ENCODE assay signal across 15 cellular contexts in genomic region chr20:59776059-59776603, GRCh38.
A peak's percentile ranks its signal among the peaks of the same experiment; 100 is the strongest.
DNase-seq lines count a peak whose midpoint lies in the region; ATAC-seq and TF ChIP-seq lines count a peak whose summit lies in the region.
"Had no signal": no experiment of that assay in that cellular context is flagged by ENCODE, and none has a peak within 500 bp of the region (broad histone marks: within the 10 kb centered on the region; RNA-seq: fewer than 3 reads in every experiment).

No MANE protein-coding gene starts in this region.

- no peaks in the 10 kb centered on the region for H3K4me1 Mint-ChIP-seq in osteocyte (ENCODE audit: unreplicated experiment)
- H3K4me1 Mint-ChIP-seq: CD14-positive monocyte had no signal

- no peaks in the 10 kb centered on the region for H3K27me3 Mint-ChIP-seq in osteocyte (ENCODE audit: unreplicated experiment)

- no peak overlapping the region for H3K27ac Mint-ChIP-seq in osteocyte (ENCODE audit: unreplicated experiment)

- no peak for TF ChIP-seq EP300 in tibial nerve (IDR thresholded peaks at IDR 0.05)

- no peak for ATAC-seq in right cardiac atrium

- no peak for TF ChIP-seq CTCF in right atrium auricular region (IDR thresholded peaks at IDR 0.05)
- no peak for TF ChIP-seq CTCF in coronary artery (IDR thresholded peaks at IDR 0.05)
- TF ChIP-seq CTCF in osteocyte (IDR thresholded peaks at IDR 0.05): no peak
- TF ChIP-seq CTCF in tibial nerve (IDR thresholded peaks at IDR 0.05): no peak

- H3K9me3 ChIP-seq in right atrium auricular region (no peaks in the 10 kb centered on the region), right cardiac atrium (ENCODE audit: control insufficient read depth, low read length) (no peaks in the 10 kb centered on the region), SJCRH30 (replicated peaks) (no peaks in the 10 kb centered on the region), tibial nerve (no peaks in the 10 kb centered on the region)

- H3K4me3 Mint-ChIP-seq in osteocyte (ENCODE audit: unreplicated experiment): no peak overlapping the region
- H3K4me3 Mint-ChIP-seq: CD14-positive monocyte had no signal

- no peaks in the 10 kb centered on the region for H3K36me3 Mint-ChIP-seq in osteocyte (ENCODE audit: unreplicated experiment)
- H3K36me3 Mint-ChIP-seq: CD14-positive monocyte had no signal

- H3K27me3 ChIP-seq in right atrium auricular region (no peaks in the 10 kb centered on the region), right cardiac atrium (ENCODE audit: control insufficient read depth, insufficient read depth) (no peaks in the 10 kb centered on the region), SJCRH30 (peaks cover 51% of the 10 kb centered on the region), tibial nerve (peaks cover 0 to 3% of the 10 kb centered on the region in 2 donors)

- peaks cover 0 to 3% of the 10 kb centered on the region in 2 donors for H3K4me1 ChIP-seq in right atrium auricular region
- H3K4me1 ChIP-seq in right cardiac atrium (ENCODE audit: control insufficient read depth, insufficient read depth, low read length): no peaks in the 10 kb centered on the region
- no peaks in the 10 kb centered on the region for H3K4me1 ChIP-seq in SJCRH30
- H3K4me1 ChIP-seq in tibial nerve: no peaks in the 10 kb centered on the region

- intact Hi-C loops in right cardiac atrium (cut with DNase I): no loop called here

- no peaks in the 10 kb centered on the region for H3K36me3 ChIP-seq in right atrium auricular region
- H3K36me3 ChIP-seq in SJCRH30: no peaks in the 10 kb centered on the region
- H3K36me3 ChIP-seq in tibial nerve: no peaks in the 10 kb centered on the region

- TF ChIP-seq POLR2A in tibial nerve (IDR thresholded peaks at IDR 0.05): no peak

- H3K27ac ChIP-seq in right atrium auricular region (no peak overlapping the region), right cardiac atrium (ENCODE audit: low read length) (no peak overlapping the region), coronary artery (no peak overlapping the region), SJCRH30 (no peak overlapping the region), tibial nerve (no peak overlapping the region)
- H3K27ac ChIP-seq: KMS-11 had no signal

- WGBS in right cardiac atrium: 53% methylated on average over 8 of the region's 8 CpGs
- WGBS in tibial nerve, 2 donors: 45 to 53% methylated on average over 4 to 8 of the region's 8 CpGs

- H3K4me3 ChIP-seq in right atrium auricular region: no peak overlapping the region
- no peak overlapping the region for H3K4me3 ChIP-seq in right cardiac atrium (ENCODE audit: low read length)
- no peak overlapping the region for H3K4me3 ChIP-seq in coronary artery
- no peak overlapping the region for H3K4me3 ChIP-seq in SJCRH30
- H3K4me3 ChIP-seq in tibial nerve: no peak overlapping the region

- DNase-seq in right atrium auricular region (ENCODE audit: low spot score): peak; percentile 53
- DNase-seq in right cardiac atrium: no peak
- DNase-seq in coronary artery (ENCODE audit: low spot score): peak; percentile 28
- peak; percentile 44 for DNase-seq in osteocyte (ENCODE audit: extremely low spot score, unreplicated experiment)
- DNase-seq in SJCRH30: no peak
- no peak for DNase-seq in NCI-H774 (lab: John Stamatoyannopoulos, UW)
- no peak for DNase-seq in tibial nerve (ENCODE audit: low spot score in 2 of 2)
- DNase-seq: DMS153, EL, NCI-H1092, NCI-H2081 treated with DMSO at 0.1 percent for 48 hours, OCI-M1, RPMI8226 had no signal

- no peaks in the 10 kb centered on the region for H3K9me3 Mint-ChIP-seq in osteocyte (ENCODE audit: unreplicated experiment)

Comparison
In these comparisons a context has a peak if more than half of its experiments do, and no peak if none do; other contexts are left out.
1. DNase-seq: peak in right atrium auricular region (single experiment), coronary artery (single experiment) and osteocyte (single experiment); none in right cardiac atrium (0 of 3), SJCRH30 (0 of 2), NCI-H774 (single experiment) and tibial nerve (0 of 2).